Comparison of ENCODE assay signal across 8 cellular contexts in the genomic region with DNA sequence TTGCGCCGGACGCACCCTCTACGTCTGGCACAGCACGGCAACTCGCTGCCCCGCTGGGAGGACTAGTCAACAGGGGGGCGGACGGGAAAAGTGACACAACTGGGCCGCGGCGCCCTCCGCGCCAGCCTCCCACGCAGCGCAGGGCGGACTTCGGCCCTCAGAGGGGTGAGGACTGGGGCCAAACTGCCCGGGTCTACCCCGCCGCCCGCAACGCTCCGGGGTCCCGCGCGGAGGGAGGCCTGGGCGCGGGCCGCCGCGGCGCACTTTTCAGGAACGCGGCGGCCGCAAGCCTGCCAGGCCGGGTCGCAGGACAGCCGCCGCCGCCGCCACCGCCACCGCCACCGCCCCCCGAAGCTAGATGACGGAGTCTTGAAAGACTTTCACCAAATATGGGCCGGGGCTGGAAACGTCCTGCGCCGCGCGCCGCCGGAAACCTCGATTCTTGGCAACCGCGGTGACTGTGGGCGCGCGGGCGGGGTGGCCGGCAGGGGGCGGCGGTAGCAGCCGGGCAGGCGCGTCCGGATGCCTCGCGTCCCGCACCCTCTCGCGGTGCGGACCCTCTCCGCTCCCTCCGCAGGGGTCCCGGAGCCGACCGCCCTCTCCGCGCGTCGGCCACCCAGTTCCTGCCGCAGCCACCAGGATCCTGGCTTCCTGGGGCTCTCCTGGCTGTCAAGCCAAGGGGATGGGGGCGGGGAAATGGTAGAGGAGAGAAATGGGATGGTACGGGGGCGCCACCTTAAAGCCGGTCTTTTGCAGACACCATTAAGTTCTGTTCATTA. TPM values are rescaled to one million over a fixed set of nuclear protein-coding genes. Genes with fewer than 3 reads are reported as not detected.
DNase-seq lines count a peak whose midpoint lies in the region; ATAC-seq and TF ChIP-seq lines count a peak whose summit lies in the region.

No MANE protein-coding gene starts in this region.

- H3K4me1 ChIP-seq in cardiac muscle cell (ENCODE audit: low read depth) = peaks cover 9% of the 10 kb centered on the region
- no peaks in the 10 kb centered on the region for H3K4me1 ChIP-seq in parathyroid adenoma

- H3K4me1 Mint-ChIP-seq in activated naive CD8-positive, alpha-beta T cell treated with anti-CD3 and anti-CD28 coated beads for 36 hours = peaks cover 21% of the 10 kb centered on the region

- TF ChIP-seq CTCF in cardiac muscle cell (IDR thresholded peaks at IDR 0.05; ENCODE audit: low read depth, low read length) (peak; percentile 66), parathyroid adenoma (IDR thresholded peaks at IDR 0.05) (peak; percentile 69)

- peaks cover 90% of the 10 kb centered on the region for H3K27me3 Mint-ChIP-seq in activated naive CD8-positive, alpha-beta T cell treated with anti-CD3 and anti-CD28 coated beads for 36 hours

- H3K36me3 Mint-ChIP-seq in activated naive CD8-positive, alpha-beta T cell treated with anti-CD3 and anti-CD28 coated beads for 36 hours = peaks cover 2% of the 10 kb centered on the region

- H3K36me3 ChIP-seq in cardiac muscle cell (no peaks in the 10 kb centered on the region), parathyroid adenoma (ENCODE audit: control insufficient read depth, insufficient read depth, low read length) (no peaks in the 10 kb centered on the region)

- peak overlapping the region; percentile 74 for H3K4me3 Mint-ChIP-seq in activated naive CD8-positive, alpha-beta T cell treated with anti-CD3 and anti-CD28 coated beads for 36 hours

- H3K4me3 ChIP-seq in cardiac muscle cell (peak overlapping the region; percentile 68), parathyroid adenoma (ENCODE audit: low read depth, low read length) (peak overlapping the region; percentile 69)

- H3K9ac ChIP-seq in parathyroid adenoma = peak overlapping the region; percentile 72

- H3K27ac Mint-ChIP-seq in activated naive CD8-positive, alpha-beta T cell treated with anti-CD3 and anti-CD28 coated beads for 36 hours = no peak overlapping the region

- H3K27me3 ChIP-seq in cardiac muscle cell (no peaks in the 10 kb centered on the region), parathyroid adenoma (ENCODE audit: control insufficient read depth, insufficient read depth, low read length) (no peaks in the 10 kb centered on the region)

- ATAC-seq in GM18519 (IDR thresholded peaks at IDR 0.05; ENCODE audit: low FRiP score, unreplicated experiment) (peak; percentile 68), HG02981 (IDR thresholded peaks at IDR 0.05; ENCODE audit: unreplicated experiment) (peak; percentile 75)

- peak overlapping the region; percentile 91 for H2AFZ ChIP-seq in parathyroid adenoma

- peak overlapping the region; percentile 88 for H3K4me2 ChIP-seq in parathyroid adenoma (ENCODE audit: low read length)

- DNase-seq in CD1c-positive myeloid dendritic cell (ENCODE audit: extremely low spot score) (peak; percentile 35), NCI-H446 (lab: John Stamatoyannopoulos, UW) (peak; percentile 69 to 85), cardiac muscle cell (ENCODE audit: low read depth in 1 of 2, low spot score in 1 of 2) (peak; percentile 91 to 96)
- peak; percentile 72 for DNase-seq in activated naive CD8-positive, alpha-beta T cell treated with anti-CD3 and anti-CD28 coated beads for 36 hours
- no peak for DNase-seq in stimulated activated naive CD4-positive, alpha-beta T cell treated with Interleukin-2 at 50 U/mL for 16 hours (lab: John Stamatoyannopoulos, UW)

- H3K79me2 ChIP-seq in parathyroid adenoma = no peaks in the 10 kb centered on the region

- H3K9me3 ChIP-seq in cardiac muscle cell (ENCODE audit: low read depth) (no peaks in the 10 kb centered on the region), parathyroid adenoma (ENCODE audit: control insufficient read depth, low read length) (no peaks in the 10 kb centered on the region)

- H3K9me3 Mint-ChIP-seq in activated naive CD8-positive, alpha-beta T cell treated with anti-CD3 and anti-CD28 coated beads for 36 hours = no peaks in the 10 kb centered on the region

- peak overlapping the region; percentile 98 for H3K27ac ChIP-seq in cardiac muscle cell
- H3K27ac ChIP-seq in parathyroid adenoma = peak overlapping the region; percentile 80

RNA-seq across cellular contexts. Expression of a gene that starts 3.7 kb away (rescaled TPM):
- total RNA-seq in activated naive CD8-positive, alpha-beta T cell treated with anti-CD3 and anti-CD28 coated beads for 36 hours = under 1 TPM in 1 of 2 experiments, not detected in 1; 0.12 TPM
- 23.3 and 31.2 TPM in 2 replicates for total RNA-seq in cardiac muscle cell
- 82.5 and 93.0 TPM in 2 replicates for polyA plus RNA-seq in cardiac muscle cell

Comparison
In these comparisons a context has a peak if more than half of its experiments do, and no peak if none do; other contexts are left out.
1. RNA of a gene that starts 3.7 kb away (total RNA-seq): 23.3 to 31.2 TPM in cardiac muscle cell; 0.12 TPM in activated naive CD8-positive, alpha-beta T cell treated with anti-CD3 and anti-CD28 coated beads for 36 hours; every median in the first group is over 10 times any median in the second.